ENCODE assay signal across 8 cellular contexts in the genomic region with DNA sequence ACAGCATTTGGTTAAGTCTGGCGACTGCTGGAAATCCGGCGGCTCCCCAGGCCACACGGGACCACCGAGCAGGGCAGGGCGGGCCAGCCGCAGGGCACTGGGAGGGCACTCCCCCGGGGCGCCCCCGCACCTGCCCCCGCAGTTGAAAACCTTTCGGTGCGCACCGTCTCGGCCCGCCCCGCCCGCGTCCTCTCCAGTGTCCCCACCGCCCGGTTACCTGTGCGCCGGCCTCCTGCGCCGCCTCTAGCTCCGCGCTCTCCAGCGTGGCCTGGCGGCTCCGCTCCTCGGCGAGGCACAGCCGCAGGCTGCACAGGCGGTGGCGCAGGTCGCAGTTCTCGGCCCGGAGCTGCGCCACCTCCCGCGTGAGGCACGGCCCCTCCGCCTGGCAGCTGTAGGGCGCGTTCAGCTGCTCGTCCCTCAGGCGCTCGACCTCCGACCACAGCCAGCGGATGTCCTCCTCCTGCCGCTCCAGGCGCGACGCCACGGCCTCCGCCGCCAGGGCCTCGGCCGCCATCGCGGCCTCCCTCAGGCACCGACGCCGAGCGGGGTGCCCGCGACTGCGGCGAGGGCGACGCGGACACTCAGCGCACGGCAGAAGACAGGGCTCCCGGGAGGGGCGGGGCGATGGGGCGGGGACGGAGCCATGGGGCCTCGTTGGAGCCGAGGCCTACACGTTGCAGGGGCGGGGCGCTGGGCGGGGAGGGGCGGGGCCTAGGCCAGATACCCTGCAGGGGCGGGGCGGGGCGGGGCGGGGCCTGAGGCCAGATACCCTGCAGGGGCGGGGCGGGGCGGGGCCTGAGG. TPM values are rescaled to one million over a fixed set of nuclear protein-coding genes. Genes with fewer than 3 reads are reported as not detected.
DNase-seq lines count a peak whose midpoint lies in the region; FAIRE-seq and TF ChIP-seq lines count a peak whose summit lies in the region.

A gene (minus strand): TSS at position 600 of the 801 bp plus-strand sequence. CDS start 86 bp downstream, at position 514.

- no peaks in the 10 kb centered on the region for H3K9me3 ChIP-seq in neutrophil

- peaks cover 13 to 16% of the 10 kb centered on the region in 2 experiments for H3K4me1 ChIP-seq in neutrophil (ENCODE audit: control insufficient read depth in 1 of 2, insufficient read depth in 1 of 2, low read depth in 1 of 2, low read length in 1 of 2)

- peak; percentile 97 for TF ChIP-seq POLR2A in H54 (IDR thresholded peaks at IDR 0.05; ENCODE audit: low read depth, low read length)

- no peaks in the 10 kb centered on the region for H3K36me3 ChIP-seq in neutrophil

- DNase-seq in GDM1 (lab: John Stamatoyannopoulos, UW) (peak; percentile 80), H54 (ENCODE audit: insufficient read length, low spot score) (peak; percentile 71), LNCaP clone FGC (ENCODE audit: low read depth) (peak; percentile 64), SIG-M5 treated with dmso at 0.1 percent for 504 hours (lab: John Stamatoyannopoulos, UW; ENCODE audit: unreplicated experiment) (peak; percentile 86), frontal cortex (ENCODE audit: low spot score in 2 of 2) (peak; percentile 95 to 96), substantia nigra (lab: John Stamatoyannopoulos, UW) (peak; percentile 55 to 99 (median 91))
- DNase-seq in activated gamma-delta T cell treated with anti-CD3 and anti-CD28 coated beads, Interleukin-2, amount 50 U/mL, for 16 hours (ENCODE audit: low read depth) = peak; percentile 94

- FAIRE-seq in H54 (lab: Jason Lieb, UNC) = no peak
- FAIRE-seq in frontal cortex (lab: Jason Lieb, UNC) = no peak

- H3K27ac ChIP-seq in neutrophil (peak within 1 kb of the TSS; percentile 83), substantia nigra (ENCODE audit: low read depth, low read length, poor library complexity, severe bottlenecking) (peak within 1 kb of the TSS; percentile 84)

- H3K27me3 ChIP-seq in neutrophil = peaks cover 14% of the 10 kb centered on the region

- H3K4me3 ChIP-seq in LNCaP clone FGC (ENCODE audit: low read depth, low read length) (peak within 1 kb of the TSS; percentile 60), neutrophil (ENCODE audit: low read depth in 1 of 2, low read length in 1 of 2) (peak within 1 kb of the TSS; percentile 70 to 92)

- TF ChIP-seq CTCF in LNCaP clone FGC (IDR thresholded peaks at IDR 0.05; ENCODE audit: control insufficient read depth, extremely low read depth, insufficient read depth) (peak; percentile 65), neutrophil (IDR thresholded peaks at IDR 0.05) (peak; percentile 48)

RNA-seq across cellular contexts. Expression of the gene that starts here (rescaled TPM):
- 36.7 TPM for total RNA-seq in frontal cortex

Comparison
In these comparisons a context has a peak if more than half of its experiments do, and no peak if none do; other contexts are left out.
1. Peak in every context shown above with its lines: DNase-seq, H3K4me3 ChIP-seq and H3K27ac ChIP-seq.